15 cellular contexts compared by ENCODE assay signal in genomic region chr2:46252891-46253659, GRCh38. TPM values are rescaled to one million over a fixed set of nuclear protein-coding genes. Genes with fewer than 3 reads are reported as not detected.
DNase-seq lines count a peak whose midpoint lies in the region; ATAC-seq, FAIRE-seq and TF ChIP-seq lines count a peak whose summit lies in the region.
"Had no signal": no experiment of that assay in that cellular context is flagged by ENCODE, and none has a peak within 500 bp of the region (broad histone marks: within the 10 kb centered on the region; RNA-seq: fewer than 3 reads in every experiment).

No MANE protein-coding gene starts in this region.

- no peak overlapping the region for H3K9ac ChIP-seq in keratinocyte (ENCODE audit: control insufficient read depth, extremely low read depth, insufficient read depth, low read length)
- H3K9ac ChIP-seq: BLaER1 had no signal

- no peaks in the 10 kb centered on the region for H3K36me3 ChIP-seq in BE2C
- no peaks in the 10 kb centered on the region for H3K36me3 ChIP-seq in keratinocyte (ENCODE audit: control insufficient read depth in 2 of 2, extremely low read depth in 1 of 2, insufficient read depth in 2 of 2, low read length in 2 of 2)
- H3K36me3 ChIP-seq: BLaER1 had no signal

- H3K27me3 ChIP-seq in BE2C (peaks cover 64% of the 10 kb centered on the region), keratinocyte (ENCODE audit: control insufficient read depth, extremely low read depth, insufficient read depth, low read length) (no peaks in the 10 kb centered on the region)
- H3K27me3 ChIP-seq: BLaER1 had no signal

- peak overlapping the region; percentile 68 for H2AFZ ChIP-seq in keratinocyte (ENCODE audit: control insufficient read depth, low read length)

- dilution Hi-C loops in keratinocyte (cut with MboI; ENCODE audit: extremely low pct_ligation_motif_present, low sequenced_read_pairs): no loop called here

- TF ChIP-seq CTCF in BE2C (IDR thresholded peaks at IDR 0.05; ENCODE audit: low read depth, low read length) (no peak), keratinocyte (optimal IDR thresholded peaks at IDR 0.05 in 1 of 3, IDR thresholded peaks at IDR 0.05 in 1 of 3, conservative IDR thresholded peaks at IDR 0.05 in 1 of 3; ENCODE audit: extremely low read depth in 1 of 3, insufficient read depth in 2 of 3, low read length in 3 of 3) (no peak)

- no peaks in the 10 kb centered on the region for H4K20me1 ChIP-seq in keratinocyte (ENCODE audit: control insufficient read depth, extremely low read depth, insufficient read depth, low read length)
- H4K20me1 ChIP-seq: BLaER1 had no signal

- ATAC-seq in T-cell (replicated peaks in 1 of 4): no peak
- ATAC-seq in HG03521 (IDR thresholded peaks at IDR 0.05; ENCODE audit: unreplicated experiment): no peak
- ATAC-seq: natural killer cell had no signal

- peaks cover 11% of the 10 kb centered on the region for H3K4me1 ChIP-seq in BE2C
- H3K4me1 ChIP-seq in keratinocyte (ENCODE audit: control insufficient read depth, extremely low read depth, insufficient read depth, low read length): peaks cover 23% of the 10 kb centered on the region

- peak; percentile 80 for DNase-seq in BE2C
- peak; percentile 53 for DNase-seq in NCI-H2171 (lab: John Stamatoyannopoulos, UW)
- DNase-seq in cerebellum (ENCODE audit: low spot score): peak; percentile 42
- no peak for DNase-seq in keratinocyte (ENCODE audit: low read depth, low spot score)
- no peak for DNase-seq in activated T-cell treated with anti-CD3 and anti-CD28 coated beads for 4 hours
- no peak for DNase-seq in T-cell
- DNase-seq in NOMO-1 treated with dmso at 0.1 percent for 144 hours (lab: John Stamatoyannopoulos, UW; ENCODE audit: unreplicated experiment): no peak
- DNase-seq: activated T-cell treated with anti-CD3 and anti-CD28 coated beads, Interleukin-2, amount 50 U/mL, for 48 hours; hippocampal formation; natural killer cell; stimulated activated CD4-positive, alpha-beta T cell treated with anti-CD3 and anti-CD28 coated beads, Interleukin-12 subunit alpha, Interleukin-12 subunit beta, amount 100 ng/mL, for 4 hours had no signal

- no peaks in the 10 kb centered on the region for H3K79me2 ChIP-seq in keratinocyte (ENCODE audit: control insufficient read depth, insufficient read depth, low read length)

- H3K9me3 Mint-ChIP-seq in T-cell: no peaks in the 10 kb centered on the region
- H3K9me3 Mint-ChIP-seq: natural killer cell had no signal

- H3K27ac Mint-ChIP-seq in T-cell: no peak overlapping the region

- no peaks in the 10 kb centered on the region for H3K27me3 Mint-ChIP-seq in T-cell

- no peaks in the 10 kb centered on the region for H3K9me1 ChIP-seq in keratinocyte (ENCODE audit: control insufficient read depth, extremely low read depth, insufficient read depth, low read length)

- H3K4me3 Mint-ChIP-seq in T-cell: no peak overlapping the region
- H3K4me3 Mint-ChIP-seq: natural killer cell had no signal

- H3K9me3 ChIP-seq in BE2C (no peaks in the 10 kb centered on the region), keratinocyte (ENCODE audit: control insufficient read depth, low read depth, low read length) (no peaks in the 10 kb centered on the region)
- H3K9me3 ChIP-seq: BLaER1 had no signal

- H3K4me1 Mint-ChIP-seq in T-cell: peaks cover 0 to 5% (median 0%) of the 10 kb centered on the region in 3 donors
- H3K4me1 Mint-ChIP-seq: natural killer cell had no signal

- H3K36me3 Mint-ChIP-seq in T-cell: no peaks in the 10 kb centered on the region
- H3K36me3 Mint-ChIP-seq: natural killer cell had no signal

- H3K4me3 ChIP-seq in BE2C (ENCODE audit: low read depth, low read length) (no peak overlapping the region), keratinocyte (ENCODE audit: control insufficient read depth in 2 of 3, extremely low read depth in 1 of 3, insufficient read depth in 2 of 3, low read depth in 1 of 3, low read length in 3 of 3) (no peak overlapping the region)
- H3K4me3 ChIP-seq: BLaER1 had no signal

- peak overlapping the region; percentile 51 for H3K4me2 ChIP-seq in keratinocyte (ENCODE audit: control insufficient read depth, extremely low read depth, insufficient read depth, low read depth, low read length)
- H3K4me2 ChIP-seq: BLaER1 had no signal

- POLR2A ChIA-PET in T-cell (lab: Charles Lee): no interaction called here

- CTCF ChIA-PET in T-cell (lab: Charles Lee): no interaction called here

- H3K27ac ChIP-seq in keratinocyte (ENCODE audit: control insufficient read depth, insufficient read depth, low read length): no peak overlapping the region
- H3K27ac ChIP-seq: BLaER1, VCaP had no signal

- peak; percentile 73 for FAIRE-seq in keratinocyte (lab: Jason Lieb, UNC)
- FAIRE-seq: colon had no signal

RNA-seq across cellular contexts. Expression of gene EPAS1, which starts 44.1 kb away (rescaled TPM):
- polyA plus RNA-seq in BE2C (2012; ENCODE audit: insufficient read depth, insufficient read length, low read depth): 25.0 TPM
- total RNA-seq in cerebellum (13.0 TPM), T-cell (1 to 10 TPM; 1.0 to 4.0 (median 3.0) TPM)
- 91.0 to 153 TPM (median 96.7 TPM) in 3 replicates for polyA plus RNA-seq in keratinocyte
- polyA plus RNA-seq in keratinocyte (2011; ENCODE audit: low read depth): 38.1 TPM
- 102 and 135 TPM in 2 replicates for polyA plus RNA-seq in keratinocyte (2011; cell fraction: cytosol; rRNA removed)
- 154 and 178 TPM in 2 replicates for polyA plus RNA-seq in keratinocyte (2011; cell fraction: nucleus; rRNA removed)
- polyA plus RNA-seq in keratinocyte (2012; ENCODE audit: low replicate concordance): 76.1 and 76.9 TPM in 2 replicates
- 99.9 to 166 TPM (median 147 TPM) in 3 replicates for polyA minus RNA-seq in keratinocyte
- polyA minus RNA-seq in keratinocyte (2011; cell fraction: cytosol; rRNA and poly(A)+ RNA removed): 168 TPM
- polyA minus RNA-seq in keratinocyte (2011; cell fraction: nucleus; rRNA and poly(A)+ RNA removed): 123 and 210 TPM in 2 replicates

Comparison
In these comparisons a context has a peak if more than half of its experiments do, and no peak if none do; other contexts are left out.
1. DNase-seq: peak in BE2C (single experiment), NCI-H2171 (single experiment) and cerebellum (single experiment); none in keratinocyte (single experiment), activated T-cell treated with anti-CD3 and anti-CD28 coated beads for 4 hours (single experiment), T-cell (0 of 34) and NOMO-1 treated with dmso at 0.1 percent for 144 hours (single experiment).